Comparison of ENCODE assay signal across 1 cellular context in genomic region chr22:41305646-41306045, GRCh38.
TF ChIP-seq lines count a peak whose summit lies in the region.

No MANE protein-coding gene starts in this region.

TF ChIP-seq in A549, 52 proteins besides CTCF, POLR2A, EP300 and RAD21 (continued from another document):
- TF ChIP-seq E2F6 (IDR thresholded peaks at IDR 0.05; ENCODE audit: borderline replicate concordance, low read depth): no peak
- TF ChIP-seq NPAS2 (CRISPR knock-in tag; IDR thresholded peaks at IDR 0.05; ENCODE audit: borderline replicate concordance): no peak
- TF ChIP-seq, protein P1, sequence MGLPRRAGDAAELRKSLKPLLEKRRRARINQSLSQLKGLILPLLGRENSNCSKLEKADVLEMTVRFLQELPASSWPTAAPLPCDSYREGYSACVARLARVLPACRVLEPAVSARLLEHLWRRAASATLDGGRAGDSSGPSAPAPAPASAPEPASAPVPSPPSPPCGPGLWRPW (IDR thresholded peaks at IDR 0.05): no peak
- TF ChIP-seq ZFP36 (IDR thresholded peaks at IDR 0.05; ENCODE audit: borderline replicate concordance, partially characterized antibody): no peak
- no peak for TF ChIP-seq MAZ (IDR thresholded peaks at IDR 0.05; ENCODE audit: borderline replicate concordance, low read depth, low read length)
- TF ChIP-seq ZSCAN20 (CRISPR knock-in tag; IDR thresholded peaks at IDR 0.05): no peak
- no peak for TF ChIP-seq RARB (CRISPR knock-in tag; IDR thresholded peaks at IDR 0.05)
